ENCODE assay signal across 1 cellular context in the genomic region with DNA sequence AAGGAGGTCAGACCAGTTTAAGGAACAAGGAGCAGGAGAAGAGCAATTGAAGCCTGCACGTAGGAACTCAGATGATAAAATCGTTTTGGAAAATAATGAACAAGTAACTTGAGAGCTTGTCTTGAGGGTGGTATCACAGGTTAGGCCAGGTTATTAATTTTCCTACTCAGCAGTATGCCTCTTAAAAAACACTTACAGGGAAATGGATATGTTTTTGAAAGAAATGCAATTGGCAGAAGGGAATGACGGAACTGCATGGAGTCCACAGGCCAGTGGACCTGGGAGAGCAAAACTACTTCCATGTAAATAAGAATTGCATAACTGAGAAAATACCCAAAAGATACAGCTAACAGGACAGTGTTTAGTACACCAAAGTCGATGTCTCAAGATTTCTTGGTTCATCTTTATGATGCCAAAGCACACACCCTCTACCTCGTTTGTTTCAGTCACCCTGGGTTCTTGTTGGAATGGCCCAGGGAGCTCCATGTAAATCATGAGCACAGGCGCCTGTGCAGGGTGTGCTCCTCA.
TF ChIP-seq lines count a peak whose summit lies in the region.

No MANE protein-coding gene starts in this region.

TF ChIP-seq in liver, 16 proteins besides CTCF, POLR2A, EP300 and RAD21 (continued from another document):
- TF ChIP-seq, protein P1, sequence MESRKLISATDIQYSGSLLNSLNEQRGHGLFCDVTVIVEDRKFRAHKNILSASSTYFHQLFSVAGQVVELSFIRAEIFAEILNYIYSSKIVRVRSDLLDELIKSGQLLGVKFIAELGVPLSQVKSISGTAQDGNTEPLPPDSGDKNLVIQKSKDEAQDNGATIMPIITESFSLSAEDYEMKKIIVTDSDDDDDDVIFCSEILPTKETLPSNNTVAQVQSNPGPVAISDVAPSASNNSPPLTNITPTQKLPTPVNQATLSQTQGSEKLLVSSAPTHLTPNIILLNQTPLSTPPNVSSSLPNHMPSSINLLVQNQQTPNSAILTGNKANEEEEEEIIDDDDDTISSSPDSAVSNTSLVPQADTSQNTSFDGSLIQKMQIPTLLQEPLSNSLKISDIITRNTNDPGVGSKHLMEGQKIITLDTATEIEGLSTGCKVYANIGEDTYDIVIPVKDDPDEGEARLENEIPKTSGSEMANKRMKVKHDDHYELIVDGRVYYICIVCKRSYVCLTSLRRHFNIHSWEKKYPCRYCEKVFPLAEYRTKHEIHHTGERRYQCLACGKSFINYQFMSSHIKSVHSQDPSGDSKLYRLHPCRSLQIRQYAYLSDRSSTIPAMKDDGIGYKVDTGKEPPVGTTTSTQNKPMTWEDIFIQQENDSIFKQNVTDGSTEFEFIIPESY (IDR thresholded peaks at IDR 0.05) = peak; percentile 42
- TF ChIP-seq, protein P2, sequence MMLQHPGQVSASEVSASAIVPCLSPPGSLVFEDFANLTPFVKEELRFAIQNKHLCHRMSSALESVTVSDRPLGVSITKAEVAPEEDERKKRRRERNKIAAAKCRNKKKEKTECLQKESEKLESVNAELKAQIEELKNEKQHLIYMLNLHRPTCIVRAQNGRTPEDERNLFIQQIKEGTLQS (IDR thresholded peaks at IDR 0.05) = no peak
- TF ChIP-seq FOXA1 (IDR thresholded peaks at IDR 0.05) = peak; percentile 78
TF ChIP-seq in liver: peak in this region for 11.
